In genomic region chr12:1946311-1946710, GRCh38 we compare ENCODE assay signal across 17 cellular contexts.
"Had no signal": no experiment of that assay in that cellular context is flagged by ENCODE, and none has a peak within 500 bp of the region (broad histone marks: within the 10 kb centered on the region; RNA-seq: fewer than 3 reads in every experiment).

No MANE protein-coding gene starts in this region.

- ATAC-seq: lower lobe of right lung, natural killer cell, psoas muscle, sciatic nerve had no signal

- H3K27ac ChIP-seq: lower lobe of right lung, psoas muscle, testis had no signal

- H3K9me3 ChIP-seq: lower lobe of right lung, psoas muscle, testis had no signal

- DNase-seq: activated CD4-positive, alpha-beta T cell treated with anti-CD3 and anti-CD28 coated beads, Interleukin-2, amount 10 ng/mL, durations not matched to agents 7 days and 5 days; activated CD4-positive, CD25-positive, alpha-beta regulatory T cell; activated naive CD4-positive, alpha-beta T cell treated with anti-CD3 and anti-CD28 coated beads, Interleukin-2, amount 50 U/mL, for 16 hours; activated T-cell treated with anti-CD3 and anti-CD28 coated beads for 4 hours; amniotic stem cell; endodermal cell; left cardiac atrium; lower lobe of right lung; midbrain; natural killer cell; occipital lobe; psoas muscle; stimulated activated CD4-positive, alpha-beta T cell treated with anti-CD3 and anti-CD28 coated beads, Interleukin-15, amount 100 ng/mL, for 24 hours; stimulated activated CD4-positive, alpha-beta T cell treated with anti-CD3 and anti-CD28 coated beads, Interleukin-4, amount 100 ng/mL, for 24 hours; T-helper 2 cell; testis had no signal

- H3K4me1 ChIP-seq: lower lobe of right lung, psoas muscle had no signal

- H3K4me3 ChIP-seq: lower lobe of right lung, psoas muscle, testis had no signal

- H3K27me3 ChIP-seq: testis had no signal
